10 cellular contexts compared by ENCODE assay signal in the genomic region with DNA sequence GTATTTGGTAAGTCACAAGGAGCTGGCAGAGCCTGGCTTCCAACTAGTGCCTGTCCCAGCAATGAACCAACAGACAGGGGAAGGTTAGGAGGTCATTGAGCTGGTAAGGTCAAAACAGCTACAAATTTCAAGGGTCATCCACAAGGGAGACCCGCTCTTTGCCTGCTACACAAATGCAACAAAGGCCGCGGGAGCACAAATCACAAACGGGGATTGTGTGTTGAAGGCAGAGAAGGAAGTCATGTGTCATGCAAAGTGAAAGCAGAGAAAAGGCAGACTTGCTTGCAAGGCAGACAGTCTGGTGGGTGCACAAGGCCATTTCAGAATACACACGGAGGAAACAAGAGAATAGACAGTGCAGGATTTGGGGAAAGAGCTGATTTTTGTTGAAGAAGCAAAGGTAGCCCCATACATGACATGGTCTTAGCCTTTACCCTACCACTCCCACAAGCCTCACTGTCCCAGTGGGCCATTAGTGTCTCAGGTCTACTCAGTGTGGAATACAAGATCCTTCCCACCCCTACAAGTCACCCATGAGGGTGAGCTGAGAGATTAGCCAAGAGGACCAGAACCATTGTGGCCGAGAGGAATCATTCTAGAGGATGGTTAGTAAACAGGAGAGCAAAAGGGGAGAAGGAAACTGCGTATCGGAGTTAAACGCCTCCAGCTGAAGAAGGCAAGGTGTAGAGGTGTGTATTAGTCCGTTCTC. TPM values are rescaled to one million over a fixed set of nuclear protein-coding genes. Genes with fewer than 3 reads are reported as not detected.
DNase-seq lines count a peak whose midpoint lies in the region; ATAC-seq and FAIRE-seq lines count a peak whose summit lies in the region.
"Had no signal": no experiment of that assay in that cellular context is flagged by ENCODE, and none has a peak within 500 bp of the region (broad histone marks: within the 10 kb centered on the region; RNA-seq: fewer than 3 reads in every experiment).

No MANE protein-coding gene starts in this region.

- DNase-seq in HTR-8/SVneo (ENCODE audit: insufficient read length, low spot score): no peak
- DNase-seq in activated CD4-positive, alpha-beta memory T cell treated with anti-CD3 and anti-CD28 coated beads for 36 hours: peak; percentile 55
- no peak for DNase-seq in central memory CD8-positive, alpha-beta T cell (ENCODE audit: low spot score in 2 of 2)
- no peak for DNase-seq in sciatic nerve (ENCODE audit: low spot score)
- no peak for DNase-seq in cerebellum (ENCODE audit: low spot score)
- DNase-seq: midbrain, thyroid gland had no signal

- H3K27ac Mint-ChIP-seq in activated CD4-positive, alpha-beta memory T cell treated with anti-CD3 and anti-CD28 coated beads for 36 hours: peak overlapping the region; percentile 80
- peak overlapping the region; percentile 90 for H3K27ac Mint-ChIP-seq in central memory CD8-positive, alpha-beta T cell (ENCODE audit: low read depth)

- peak overlapping the region; percentile 30 for H3K4me3 Mint-ChIP-seq in activated CD4-positive, alpha-beta memory T cell treated with anti-CD3 and anti-CD28 coated beads for 36 hours
- H3K4me3 Mint-ChIP-seq in central memory CD8-positive, alpha-beta T cell: peak overlapping the region; percentile 49

- no peaks in the 10 kb centered on the region for H3K9me3 Mint-ChIP-seq in activated CD4-positive, alpha-beta memory T cell treated with anti-CD3 and anti-CD28 coated beads for 36 hours
- H3K9me3 Mint-ChIP-seq in central memory CD8-positive, alpha-beta T cell: peaks cover 4% of the 10 kb centered on the region

- H3K27me3 Mint-ChIP-seq in activated CD4-positive, alpha-beta memory T cell treated with anti-CD3 and anti-CD28 coated beads for 36 hours: no peaks in the 10 kb centered on the region
- H3K27me3 Mint-ChIP-seq in central memory CD8-positive, alpha-beta T cell: no peaks in the 10 kb centered on the region

- peaks cover 61% of the 10 kb centered on the region for H3K4me1 Mint-ChIP-seq in activated CD4-positive, alpha-beta memory T cell treated with anti-CD3 and anti-CD28 coated beads for 36 hours (ENCODE audit: low read depth)
- peaks cover 44% of the 10 kb centered on the region for H3K4me1 Mint-ChIP-seq in central memory CD8-positive, alpha-beta T cell

- peak; percentile 20 for FAIRE-seq in HTR-8/SVneo (lab: Jason Lieb, UNC)

- POLR2A ChIA-PET in activated CD4-positive, alpha-beta memory T cell treated with anti-CD3 and anti-CD28 coated beads for 36 hours (lab: Charles Lee): interaction anchor here (0.6 kb wide), 1 partner anchor 124 kb away, joined by 3 read pairs; no protein-coding TSS in a partner anchor

- intact Hi-C loops in activated CD4-positive, alpha-beta memory T cell treated with anti-CD3 and anti-CD28 coated beads for 36 hours (cut with micrococcal nuclease): loop anchor here (2.0 kb wide), 1 partner anchor 19 kb away; a partner anchor contains a TSS
- intact Hi-C loops in sciatic nerve (cut with DNase I): no loop called here

- ATAC-seq in central memory CD8-positive, alpha-beta T cell (replicated peaks; ENCODE audit: extremely low read depth, poor library complexity, severe bottlenecking): peak; percentile 75
- ATAC-seq in sciatic nerve (peak; percentile 69), GM18861 (IDR thresholded peaks at IDR 0.05; ENCODE audit: unreplicated experiment) (no peak), HG03432 (IDR thresholded peaks at IDR 0.05; ENCODE audit: unreplicated experiment) (no peak), GM21515 (IDR thresholded peaks at IDR 0.05; ENCODE audit: unreplicated experiment) (no peak)

- peaks cover 2% of the 10 kb centered on the region for H3K36me3 Mint-ChIP-seq in activated CD4-positive, alpha-beta memory T cell treated with anti-CD3 and anti-CD28 coated beads for 36 hours
- H3K36me3 Mint-ChIP-seq in central memory CD8-positive, alpha-beta T cell (ENCODE audit: insufficient read depth): no peaks in the 10 kb centered on the region

- CTCF ChIA-PET in activated CD4-positive, alpha-beta memory T cell treated with anti-CD3 and anti-CD28 coated beads for 36 hours (lab: Charles Lee): interaction anchor here (0.6 kb wide), 1 partner anchor 46 kb away, joined by 3 read pairs; no protein-coding TSS in a partner anchor

RNA-seq across cellular contexts. Expression of a gene that starts 18.1 kb away (rescaled TPM):
- total RNA-seq in activated CD4-positive, alpha-beta memory T cell treated with anti-CD3 and anti-CD28 coated beads for 36 hours: 10 to 100 TPM; 50.4 to 57.7 TPM
- 349 TPM for total RNA-seq in sciatic nerve
- 23.4 TPM for total RNA-seq in cerebellum

Comparison
In these comparisons a context has a peak if more than half of its experiments do, and no peak if none do; other contexts are left out.
1. ATAC-seq: peak in central memory CD8-positive, alpha-beta T cell (single experiment) and sciatic nerve (single experiment); none in GM18861 (single experiment), HG03432 (single experiment) and GM21515 (single experiment).